In genomic region chr7:108078156-108078781, GRCh38 we compare ENCODE assay signal across 3 cellular contexts.
TF ChIP-seq lines count a peak whose summit lies in the region.

No MANE protein-coding gene starts in this region.

TF ChIP-seq in SK-N-SH, 30 proteins besides CTCF, POLR2A, EP300 and RAD21:
- TF ChIP-seq FOSL2 (IDR thresholded peaks at IDR 0.05; ENCODE audit: borderline replicate concordance, low read depth) = peak; percentile 15; the same call in 1 of the 2 replicates
- TF ChIP-seq RXRA (IDR thresholded peaks at IDR 0.05; ENCODE audit: borderline replicate concordance, low read depth) = no peak

TF ChIP-seq in SK-N-SH treated with all-trans-retinoic acid at 6 μM for 48 hours, 23 proteins besides CTCF, POLR2A, EP300 and RAD21:
- no peak for TF ChIP-seq PATZ1 (CRISPR knock-in tag; IDR thresholded peaks at IDR 0.05; ENCODE audit: borderline replicate concordance)
- no peak for TF ChIP-seq BACH2 (CRISPR knock-in tag; IDR thresholded peaks at IDR 0.05; ENCODE audit: borderline replicate concordance)
- TF ChIP-seq CSRNP3 (CRISPR knock-in tag; IDR thresholded peaks at IDR 0.05) = no peak
TF ChIP-seq in SK-N-SH treated with all-trans-retinoic acid at 6 μM for 48 hours: peak in this region for 0.

TF ChIP-seq in K562, 482 proteins besides CTCF, POLR2A, EP300 and RAD21:
- TF ChIP-seq MEIS2 (IDR thresholded peaks at IDR 0.05; ENCODE audit: partially characterized antibody) (peak; percentile 19), KDM1A (IDR thresholded peaks at IDR 0.05) (peak; percentile 55; a peak in 3 of 4 replicates), HOXB6 (CRISPR knock-in tag; IDR thresholded peaks at IDR 0.05; ENCODE audit: borderline replicate concordance) (no peak), CREB1 (IDR thresholded peaks at IDR 0.05) (no peak), CREB1 (CRISPR knock-in tag; IDR thresholded peaks at IDR 0.05) (peak; percentile 27; the same call in 1 of the 2 replicates), POLR2H (tag; IDR thresholded peaks at IDR 0.05; ENCODE audit: low read depth) (no peak), PHF21A (IDR thresholded peaks at IDR 0.05; ENCODE audit: borderline replicate concordance, low read depth) (0 out of 2 replicates have a peak, but pooled peaks have one; percentile 54), NFRKB (IDR thresholded peaks at IDR 0.05; ENCODE audit: low read depth) (no peak), KAT2B (IDR thresholded peaks at IDR 0.05; ENCODE audit: low read depth, low read length) (no peak), TCF3 (CRISPR knock-in tag; IDR thresholded peaks at IDR 0.05) (0 out of 2 replicates have a peak, but pooled peaks have one; percentile 23), TEAD1 (CRISPR knock-in tag; IDR thresholded peaks at IDR 0.05) (no peak), ZFP91 (CRISPR knock-in tag; IDR thresholded peaks at IDR 0.05) (no peak), TBL1XR1 (IDR thresholded peaks at IDR 0.05; ENCODE audit: low read length in 2 of 2) (0 out of 4 replicates have a peak, but pooled peaks of 1 of the 2 experiments have one; percentile 15), ARID3A (IDR thresholded peaks at IDR 0.05; ENCODE audit: borderline replicate concordance, low read depth, low read length) (peak; percentile 30; the same call in 1 of the 2 replicates), SMARCE1 (IDR thresholded peaks at IDR 0.05) (peak; percentile 41; the same call in 1 of the 2 replicates), ZNF165 (CRISPR knock-in tag; IDR thresholded peaks at IDR 0.05; ENCODE audit: borderline replicate concordance) (no peak), RCOR1 (IDR thresholded peaks at IDR 0.05; ENCODE audit: borderline replicate concordance in 1 of 2, low read depth in 2 of 2, low read length in 2 of 2) (peak in 1 of 2 experiments; percentile 65; a peak in 2 of 4 replicates), EHMT2 (IDR thresholded peaks at IDR 0.05) (peak; percentile 76; the same call in 1 of the 2 replicates), WHSC1 (IDR thresholded peaks at IDR 0.05; ENCODE audit: low read length) (peak; percentile 86), PKNOX1 (IDR thresholded peaks at IDR 0.05) (0 out of 2 replicates have a peak, but pooled peaks have one; percentile 9), PHB (CRISPR knock-in tag; IDR thresholded peaks at IDR 0.05) (no peak), ZNF347 (CRISPR knock-in tag; IDR thresholded peaks at IDR 0.05; ENCODE audit: low read depth) (no peak), TFAP4 (CRISPR knock-in tag; IDR thresholded peaks at IDR 0.05; ENCODE audit: borderline replicate concordance) (0 out of 2 replicates have a peak, but pooled peaks have one; percentile 25), HDAC1 (IDR thresholded peaks at IDR 0.05) (peak in 1 of 2 experiments; percentile 59; a peak in 1 of 4 replicates), ARID1B (IDR thresholded peaks at IDR 0.05) (peak; percentile 5; the same call in 1 of the 2 replicates), SRF (CRISPR knock-in tag; IDR thresholded peaks at IDR 0.05) (peak in 1 of 2 experiments; percentile 90; a peak in 1 of 4 replicates), MEF2A (IDR thresholded peaks at IDR 0.05; ENCODE audit: control insufficient read depth, low read depth, low read length) (0 out of 2 replicates have a peak, but pooled peaks have one; percentile 7), ZNF592 (IDR thresholded peaks at IDR 0.05) (peak; percentile 25; the same call in 1 of the 2 replicates)
